ENCODE assay signal across 8 cellular contexts in the genomic region with DNA sequence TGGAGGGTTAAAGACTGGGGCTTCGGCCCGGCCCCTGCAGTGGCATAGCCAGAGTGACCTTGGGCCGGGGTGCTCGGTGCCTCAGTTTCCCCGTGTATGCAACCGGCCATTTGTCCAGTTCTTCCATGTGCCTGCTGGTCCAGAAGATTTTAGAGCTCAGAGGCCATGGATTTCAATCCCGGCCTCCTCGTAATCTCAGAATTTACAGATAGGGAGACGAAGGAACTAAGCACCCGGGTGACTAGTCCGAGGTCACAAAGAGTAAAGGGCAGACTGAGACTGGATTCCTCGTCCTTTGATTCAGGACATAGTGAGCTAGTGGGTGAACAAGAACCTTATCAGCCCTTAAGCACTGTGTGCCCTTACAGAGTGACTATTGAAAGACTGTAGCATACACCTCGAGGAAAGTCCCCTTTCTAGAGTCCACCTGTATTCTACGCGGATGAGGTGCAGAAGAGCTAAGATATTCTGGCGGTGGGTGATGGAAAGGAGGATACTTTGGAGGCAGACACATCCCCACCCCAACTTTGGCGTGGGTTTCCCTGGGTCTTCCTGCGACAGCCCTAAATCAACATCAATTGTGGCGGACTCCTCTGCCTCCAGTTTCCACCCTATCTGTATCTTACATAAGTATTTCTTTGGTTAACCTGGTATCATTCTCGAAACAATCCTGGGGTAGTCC. TPM values are rescaled to one million over a fixed set of nuclear protein-coding genes. Genes with fewer than 3 reads are reported as not detected.
DNase-seq lines count a peak whose midpoint lies in the region; ATAC-seq, FAIRE-seq and TF ChIP-seq lines count a peak whose summit lies in the region.

No MANE protein-coding gene starts in this region.

- POLR2A ChIA-PET in OCI-LY7 (lab: Charles Lee): interaction anchor here (0.5 to 4.6 kb wide), 9 partner anchors 9 to 1746 kb away, joined by 3 to 31 read pairs (median 6); a partner anchor contains a TSS

- H3K9me3 ChIP-seq in OCI-LY7 (ENCODE audit: low read length) (no peaks in the 10 kb centered on the region), mononuclear cell (ENCODE audit: low read depth, low read length) (no peaks in the 10 kb centered on the region)

- peak overlapping the region; percentile 93 for H2AFZ ChIP-seq in OCI-LY7 (ENCODE audit: low read length)

- TSS peak; percentile 79 for BruUV-seq in OCI-LY7 (replicated peaks; lab: Mats Ljungman, UMichigan)

- H3K9me2 ChIP-seq in OCI-LY7 (ENCODE audit: insufficient read depth, low read length): no peaks in the 10 kb centered on the region

- intact Hi-C loops in OCI-LY7 (cut with micrococcal nuclease; ENCODE audit: unreplicated experiment): loop anchor here (1.0 to 2.0 kb wide), 3 partner anchors 53 to 357 kb away; a partner anchor contains a TSS

- TF ChIP-seq CTCF in GM12865 (IDR thresholded peaks at IDR 0.05; ENCODE audit: insufficient read depth, low read depth, low read length, missing control alignments): no peak
- no peak for TF ChIP-seq CTCF in OCI-LY7 (conservative IDR thresholded peaks at IDR 0.05; ENCODE audit: low read length)
- no peak for TF ChIP-seq CTCF in coronary artery (IDR thresholded peaks at IDR 0.05)

- H3K27ac ChIP-seq in OCI-LY7 (ENCODE audit: low read depth, low read length, poor library complexity, severe bottlenecking) (no peak overlapping the region), coronary artery (peak overlapping the region; percentile 78 to 88)

- peaks cover 52% of the 10 kb centered on the region for H3K79me2 ChIP-seq in OCI-LY7 (ENCODE audit: insufficient read depth, low read depth, low read length)

- peak overlapping the region; percentile 100 for H3K4me2 ChIP-seq in OCI-LY7 (ENCODE audit: low read length)

- H3K36me3 ChIP-seq in OCI-LY7 (ENCODE audit: insufficient read depth, low read length): peaks cover 15% of the 10 kb centered on the region

- H4K20me1 ChIP-seq in OCI-LY7 (ENCODE audit: insufficient read depth, low read length): peaks cover 15% of the 10 kb centered on the region; the same call in 1 of the 2 replicates

- H3K27me3 ChIP-seq in mononuclear cell (ENCODE audit: insufficient read depth, low read length): no peaks in the 10 kb centered on the region

- FAIRE-seq in RCC 7860 (lab: Jason Lieb, UNC): no peak

- CTCF ChIA-PET in OCI-LY7 (lab: Charles Lee; ENCODE audit: unreplicated experiment): interaction anchor here (0.6 to 1.7 kb wide), 6 partner anchors 11 to 842 kb away, joined by 3 to 4 read pairs (median 3); a partner anchor contains a TSS

- DNase-seq in GM12865 (ENCODE audit: low read depth) (peak; percentile 13), OCI-LY7 (ENCODE audit: low spot score) (peak; percentile 14), coronary artery (ENCODE audit: low spot score) (no peak), RCC 7860 (ENCODE audit: low spot score) (no peak), superior temporal gyrus (ENCODE audit: extremely low spot score) (no peak)

- H3K4me1 ChIP-seq in OCI-LY7 (ENCODE audit: insufficient read depth, low read length, poor library complexity, severe bottlenecking) (peaks cover 37% of the 10 kb centered on the region), mononuclear cell (ENCODE audit: insufficient read depth, low read length) (peaks cover 45% of the 10 kb centered on the region)

- no peak for ATAC-seq in GM21723 (IDR thresholded peaks at IDR 0.05; ENCODE audit: unreplicated experiment)
- ATAC-seq in HG02884 (IDR thresholded peaks at IDR 0.05; ENCODE audit: unreplicated experiment): no peak

- H3K4me3 ChIP-seq in GM12865 (ENCODE audit: low read depth, low read length) (peak overlapping the region; percentile 86), OCI-LY7 (ENCODE audit: low read depth, low read length, poor library complexity, severe bottlenecking) (peak overlapping the region; percentile 92), coronary artery (peak overlapping the region; percentile 86), mononuclear cell (ENCODE audit: low read length) (peak overlapping the region; percentile 92)

RNA-seq across cellular contexts. Expression of a gene that starts 0.6 kb away (rescaled TPM):
- 3.9 and 4.7 TPM in 2 replicates for total RNA-seq in OCI-LY7 (2014; rRNA removed; shearing (Covaris generic))
- 12.4 and 16.7 TPM in 2 replicates for total RNA-seq in OCI-LY7 (2022)
- total RNA-seq in mononuclear cell: 8.0 TPM

RNA-seq across cellular contexts. Expression of a gene that starts 0.9 kb away (rescaled TPM):
- 25.5 and 39.9 TPM in 2 replicates for total RNA-seq in OCI-LY7 (2014; rRNA removed; shearing (Covaris generic))
- total RNA-seq in OCI-LY7 (2022): 47.3 and 58.0 TPM in 2 replicates
- 15.4 TPM for total RNA-seq in mononuclear cell

RNA-seq across cellular contexts. Expression of a gene that starts 53.4 kb away (rescaled TPM):
- total RNA-seq in OCI-LY7 (2014; rRNA removed; shearing (Covaris generic)): 29.9 and 42.5 TPM in 2 replicates
- 39.7 and 39.9 TPM in 2 replicates for total RNA-seq in OCI-LY7 (2022)
- 13.2 TPM for total RNA-seq in mononuclear cell

RNA-seq across cellular contexts. Expression of a gene that starts 53.5 kb away (rescaled TPM):
- 27.4 and 27.8 TPM in 2 replicates for total RNA-seq in OCI-LY7 (2014; rRNA removed; shearing (Covaris generic))
- 35.8 and 39.9 TPM in 2 replicates for total RNA-seq in OCI-LY7 (2022)
- 15.4 TPM for total RNA-seq in mononuclear cell

Comparison
In these comparisons a context has a peak if more than half of its experiments do, and no peak if none do; other contexts are left out.
1. DNase-seq: peak in GM12865 (single experiment) and OCI-LY7 (single experiment); none in coronary artery (single experiment), RCC 7860 (single experiment) and superior temporal gyrus (single experiment).
2. Peak in every context shown above with its lines, with median percentiles within 50 percentile points of each other: H3K4me3 ChIP-seq.